Comparison of ENCODE assay signal across 7 cellular contexts in the genomic region with DNA sequence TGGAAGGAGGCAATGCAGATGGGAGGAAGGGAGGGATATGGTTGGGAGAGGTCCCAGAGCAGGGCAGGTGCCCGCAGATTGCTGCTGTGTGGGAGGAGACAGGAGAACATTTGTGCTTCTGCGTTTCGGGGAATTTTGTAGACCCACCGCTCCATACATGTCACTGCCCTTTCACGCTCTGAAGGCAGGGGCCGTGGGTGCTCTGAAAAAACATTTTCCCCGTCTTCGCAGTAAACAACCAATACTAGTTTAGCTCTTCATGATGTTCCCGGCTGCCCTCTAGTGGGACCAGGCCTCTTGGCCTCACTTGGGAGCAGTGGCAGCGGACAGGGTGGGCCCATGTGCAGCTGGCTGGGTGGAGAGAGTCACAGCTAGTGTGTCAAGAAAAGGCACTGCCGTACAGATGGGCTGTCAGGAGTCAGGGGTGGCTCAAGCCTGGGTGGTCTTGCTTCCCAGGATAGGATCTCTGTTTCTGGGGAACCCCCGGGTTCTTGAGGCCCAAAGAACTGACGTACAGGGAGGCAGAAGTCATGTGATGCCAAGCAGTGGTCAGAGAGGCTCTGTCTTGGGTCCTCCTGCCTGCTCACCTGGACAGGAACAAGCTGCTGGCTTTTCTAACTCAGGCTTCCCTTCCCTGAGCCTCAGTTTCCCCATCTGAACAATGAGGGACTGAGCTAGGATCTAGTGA. TPM values are rescaled to one million over a fixed set of nuclear protein-coding genes. Genes with fewer than 3 reads are reported as not detected.
DNase-seq lines count a peak whose midpoint lies in the region; ATAC-seq, FAIRE-seq and TF ChIP-seq lines count a peak whose summit lies in the region.

No MANE protein-coding gene starts in this region.

- no peak overlapping the region for H3K27ac ChIP-seq in heart left ventricle

- H3K4me1 ChIP-seq in heart left ventricle: peaks cover 0 to 23% (median 6%) of the 10 kb centered on the region in 12 donors

- no peaks in the 10 kb centered on the region for H3K9me3 ChIP-seq in heart left ventricle

- H3K4me1 Mint-ChIP-seq in activated naive CD8-positive, alpha-beta T cell treated with anti-CD3 and anti-CD28 coated beads, Interleukin-2, amount 50 U/mL, for 24 hours: peaks cover 78% of the 10 kb centered on the region

- peaks cover 0 to 100% (median 16%) of the 10 kb centered on the region in 9 donors for H3K36me3 ChIP-seq in heart left ventricle

- H3K27me3 ChIP-seq in heart left ventricle: no peaks in the 10 kb centered on the region

- H3K4me3 ChIP-seq in heart left ventricle: peak overlapping the region in 4 of 12 donors; percentile 9 to 29 (median 24)

- H3K4me3 Mint-ChIP-seq in activated naive CD8-positive, alpha-beta T cell treated with anti-CD3 and anti-CD28 coated beads, Interleukin-2, amount 50 U/mL, for 24 hours: no peak overlapping the region

- DNase-seq in GM12891 (ENCODE audit: insufficient read length, low spot score) (no peak), NCI-H2227 (lab: John Stamatoyannopoulos, UW; ENCODE audit: unreplicated experiment) (peak; percentile 53), heart left ventricle (peak; percentile 63 to 84 (median 67)), posterior cingulate gyrus (peak; percentile 27 to 94 (median 71)), UCSD-AML1 (lab: John Stamatoyannopoulos, UW; ENCODE audit: unreplicated experiment) (no peak)
- DNase-seq in activated naive CD8-positive, alpha-beta T cell treated with anti-CD3 and anti-CD28 coated beads, Interleukin-2, amount 50 U/mL, for 24 hours: peak; percentile 43

- H3K9me3 Mint-ChIP-seq in activated naive CD8-positive, alpha-beta T cell treated with anti-CD3 and anti-CD28 coated beads, Interleukin-2, amount 50 U/mL, for 24 hours: no peaks in the 10 kb centered on the region

- no peak for ATAC-seq in activated naive CD8-positive, alpha-beta T cell treated with anti-CD3 and anti-CD28 coated beads, Interleukin-2, amount 50 U/mL, for 24 hours
- peak; percentile 50 to 86 (median 78) for ATAC-seq in heart left ventricle
- ATAC-seq in GM19463 (IDR thresholded peaks at IDR 0.05; ENCODE audit: unreplicated experiment): no peak

- peak; percentile 34 to 79 (median 62) for TF ChIP-seq CTCF in heart left ventricle (IDR thresholded peaks at IDR 0.05)

- peak; percentile 95 for FAIRE-seq in GM12891 (lab: Jason Lieb, UNC)

- intact Hi-C loops in heart left ventricle (cut with DNase I): loop anchor here in 9 of 10 donors (1.0 to 10.0 kb wide), 9 partner anchors 57 to 181 kb away; a partner anchor contains a TSS
- intact Hi-C loops in posterior cingulate gyrus (cut with DNase I): loop anchor here (10.0 kb wide), 1 partner anchor 181 kb away; a partner anchor contains a TSS

- 30 to 41% (median 39%) methylated on average over 13 of the region's 13 CpGs for WGBS in heart left ventricle, 4 donors

- no peaks in the 10 kb centered on the region for H3K27me3 Mint-ChIP-seq in activated naive CD8-positive, alpha-beta T cell treated with anti-CD3 and anti-CD28 coated beads, Interleukin-2, amount 50 U/mL, for 24 hours

- TF ChIP-seq POLR2A in GM12891 (IDR thresholded peaks at IDR 0.05; ENCODE audit: low read depth, low read length) (peak; percentile 42; the same call in 1 of the 2 replicates), heart left ventricle (IDR thresholded peaks at IDR 0.05) (no peak)

- H3K27ac Mint-ChIP-seq in activated naive CD8-positive, alpha-beta T cell treated with anti-CD3 and anti-CD28 coated beads, Interleukin-2, amount 50 U/mL, for 24 hours: peak overlapping the region; percentile 76

- peaks cover 51% of the 10 kb centered on the region for H3K36me3 Mint-ChIP-seq in activated naive CD8-positive, alpha-beta T cell treated with anti-CD3 and anti-CD28 coated beads, Interleukin-2, amount 50 U/mL, for 24 hours (ENCODE audit: low read depth)

TF ChIP-seq in GM12891, 5 proteins besides CTCF, POLR2A, EP300 and RAD21:
- TF ChIP-seq PAX5 (IDR thresholded peaks at IDR 0.05; ENCODE audit: insufficient read depth, low read length, severe bottlenecking): peak; percentile 13
- TF ChIP-seq POU2F2 (IDR thresholded peaks at IDR 0.05; ENCODE audit: low read depth, low read length): 0 out of 2 replicates have a peak, but pooled peaks have one; percentile 30
- TF ChIP-seq TAF1 (IDR thresholded peaks at IDR 0.05; ENCODE audit: low read depth, low read length): 0 out of 2 replicates have a peak, but pooled peaks have one; percentile 34
- no peak for TF ChIP-seq SPI1 (IDR thresholded peaks at IDR 0.05; ENCODE audit: low read depth, low read length)

RNA-seq across cellular contexts. Expression of a gene that starts 46.5 kb away (rescaled TPM):
- 13.0 TPM for polyA plus RNA-seq in GM12891 (2012; ENCODE audit: low read depth, missing spikeins)
- 10 to 100 TPM in 6 of 9 donors, 1 to 10 TPM in 3; 7.2 to 23.6 (median 11.9) TPM for total RNA-seq in heart left ventricle
- polyA plus RNA-seq in heart left ventricle: 10 to 100 TPM; 18.8 to 20.4 TPM

RNA-seq across cellular contexts. Expression of a gene that starts 56.5 kb away (rescaled TPM):
- 44.7 TPM for polyA plus RNA-seq in GM12891 (2012; ENCODE audit: low read depth, missing spikeins)
- total RNA-seq in heart left ventricle: 10 to 100 TPM in 4 of 9 donors, 1 to 10 TPM in 5; 5.8 to 98.6 (median 9.9) TPM
- polyA plus RNA-seq in heart left ventricle: 10 to 100 TPM in 1 of 2 donors, 1 to 10 TPM in 1; 6.8 to 11.8 TPM

Comparison
In these comparisons a context has a peak if more than half of its experiments do, and no peak if none do; other contexts are left out.
1. DNase-seq: peak in NCI-H2227 (single experiment), activated naive CD8-positive, alpha-beta T cell treated with anti-CD3 and anti-CD28 coated beads, Interleukin-2, amount 50 U/mL, for 24 hours (single experiment), heart left ventricle (5 of 5) and posterior cingulate gyrus (10 of 10); none in GM12891 (single experiment) and UCSD-AML1 (single experiment).
2. ATAC-seq: peak in heart left ventricle (4 of 4); none in activated naive CD8-positive, alpha-beta T cell treated with anti-CD3 and anti-CD28 coated beads, Interleukin-2, amount 50 U/mL, for 24 hours (single experiment) and GM19463 (single experiment).